ENCODE assay signal across 1 cellular context in the genomic region with DNA sequence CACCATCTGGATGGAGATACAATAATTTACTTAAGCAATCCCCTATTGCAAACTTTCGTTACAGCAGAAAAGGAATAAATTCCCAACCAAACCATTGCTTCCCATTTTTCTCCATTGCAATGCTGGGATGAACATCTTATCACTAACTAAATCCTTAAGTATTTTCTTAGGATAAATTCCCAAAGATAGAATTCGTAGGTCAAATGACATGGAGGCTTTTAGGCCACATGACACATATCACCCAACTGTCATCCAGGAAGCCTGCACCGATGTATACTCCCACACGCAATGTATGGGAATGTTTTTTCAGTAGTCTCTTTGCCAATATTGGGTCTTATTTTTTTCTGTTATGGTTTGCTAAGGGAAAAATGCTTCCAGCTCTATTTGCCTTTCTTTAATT.
TF ChIP-seq lines count a peak whose summit lies in the region.

No MANE protein-coding gene starts in this region.

TF ChIP-seq in K562, 482 proteins besides CTCF, POLR2A, EP300 and RAD21:
- TF ChIP-seq TAL1 (IDR thresholded peaks at IDR 0.05) (no peak), NCOA4 (IDR thresholded peaks at IDR 0.05; ENCODE audit: partially characterized antibody) (no peak), USF2 (CRISPR knock-in tag; IDR thresholded peaks at IDR 0.05) (peak; percentile 47), RAD51 (IDR thresholded peaks at IDR 0.05; ENCODE audit: borderline replicate concordance, low read depth) (peak; percentile 56; the same call in 1 of the 2 replicates), CHD2 (IDR thresholded peaks at IDR 0.05; ENCODE audit: low read depth, low read length) (no peak)
- TF ChIP-seq, protein P1, sequence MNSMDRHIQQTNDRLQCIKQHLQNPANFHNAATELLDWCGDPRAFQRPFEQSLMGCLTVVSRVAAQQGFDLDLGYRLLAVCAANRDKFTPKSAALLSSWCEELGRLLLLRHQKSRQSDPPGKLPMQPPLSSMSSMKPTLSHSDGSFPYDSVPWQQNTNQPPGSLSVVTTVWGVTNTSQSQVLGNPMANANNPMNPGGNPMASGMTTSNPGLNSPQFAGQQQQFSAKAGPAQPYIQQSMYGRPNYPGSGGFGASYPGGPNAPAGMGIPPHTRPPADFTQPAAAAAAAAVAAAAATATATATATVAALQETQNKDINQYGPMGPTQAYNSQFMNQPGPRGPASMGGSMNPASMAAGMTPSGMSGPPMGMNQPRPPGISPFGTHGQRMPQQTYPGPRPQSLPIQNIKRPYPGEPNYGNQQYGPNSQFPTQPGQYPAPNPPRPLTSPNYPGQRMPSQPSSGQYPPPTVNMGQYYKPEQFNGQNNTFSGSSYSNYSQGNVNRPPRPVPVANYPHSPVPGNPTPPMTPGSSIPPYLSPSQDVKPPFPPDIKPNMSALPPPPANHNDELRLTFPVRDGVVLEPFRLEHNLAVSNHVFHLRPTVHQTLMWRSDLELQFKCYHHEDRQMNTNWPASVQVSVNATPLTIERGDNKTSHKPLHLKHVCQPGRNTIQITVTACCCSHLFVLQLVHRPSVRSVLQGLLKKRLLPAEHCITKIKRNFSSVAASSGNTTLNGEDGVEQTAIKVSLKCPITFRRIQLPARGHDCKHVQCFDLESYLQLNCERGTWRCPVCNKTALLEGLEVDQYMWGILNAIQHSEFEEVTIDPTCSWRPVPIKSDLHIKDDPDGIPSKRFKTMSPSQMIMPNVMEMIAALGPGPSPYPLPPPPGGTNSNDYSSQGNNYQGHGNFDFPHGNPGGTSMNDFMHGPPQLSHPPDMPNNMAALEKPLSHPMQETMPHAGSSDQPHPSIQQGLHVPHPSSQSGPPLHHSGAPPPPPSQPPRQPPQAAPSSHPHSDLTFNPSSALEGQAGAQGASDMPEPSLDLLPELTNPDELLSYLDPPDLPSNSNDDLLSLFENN (IDR thresholded peaks at IDR 0.05; ENCODE audit: low read depth in 2 of 2, low read length in 2 of 2), result no peak
